ENCODE assay signal across 10 cellular contexts in the genomic region with DNA sequence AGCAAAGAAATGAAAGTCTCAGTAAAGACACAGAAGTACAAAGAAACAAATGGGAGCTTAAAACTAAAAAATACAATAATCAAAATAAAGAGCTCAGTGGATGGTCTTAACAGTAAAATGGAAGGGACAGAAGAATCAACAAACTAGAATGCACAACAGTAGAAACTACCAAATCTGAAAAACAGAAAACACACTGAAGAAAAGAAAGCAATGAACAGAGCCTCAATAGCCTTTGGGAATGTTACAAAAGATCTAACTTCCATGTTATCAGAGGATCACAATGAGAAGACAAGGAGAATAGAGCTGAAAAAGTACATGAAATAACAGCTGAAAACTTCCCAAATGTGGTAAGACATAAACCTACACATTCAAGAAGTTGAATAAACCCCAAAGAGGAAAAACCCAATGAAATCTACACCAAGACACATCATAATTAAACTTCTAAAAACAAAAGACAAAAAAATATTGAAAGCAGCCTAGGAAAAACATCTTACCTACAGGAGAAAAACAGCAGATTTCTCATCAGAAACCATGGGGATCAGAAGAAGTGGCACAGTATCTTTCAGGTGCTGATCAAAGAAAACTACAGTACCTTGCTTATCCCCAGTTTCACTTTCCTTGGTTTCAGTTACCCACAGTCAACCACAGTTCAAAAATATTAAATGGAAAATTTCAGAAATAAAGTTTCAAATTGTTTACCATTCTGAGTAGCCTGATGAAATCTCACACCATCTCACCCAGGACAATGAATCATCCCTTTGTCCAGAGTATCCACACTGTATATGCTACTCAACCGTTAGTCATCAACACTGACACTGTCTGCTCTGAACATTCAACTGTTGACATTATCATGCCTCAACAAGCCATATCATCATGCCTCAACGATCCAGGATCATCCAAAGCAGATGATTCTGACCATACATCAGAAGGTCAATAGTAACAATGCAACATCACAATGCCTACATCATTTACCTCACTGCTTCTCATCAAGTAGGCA. TPM values are rescaled to one million over a fixed set of nuclear protein-coding genes. Genes with fewer than 3 reads are reported as not detected.
A peak's percentile ranks its signal among the peaks of the same experiment; 100 is the strongest.
DNase-seq lines count a peak whose midpoint lies in the region; ATAC-seq and TF ChIP-seq lines count a peak whose summit lies in the region.
"Had no signal": no experiment of that assay in that cellular context is flagged by ENCODE, and none has a peak within 500 bp of the region (broad histone marks: within the 10 kb centered on the region; RNA-seq: fewer than 3 reads in every experiment).

No MANE protein-coding gene starts in this region.

- intact Hi-C loops in activated naive CD4-positive, alpha-beta T cell treated with anti-CD3 and anti-CD28 coated beads for 36 hours (cut with micrococcal nuclease): loop anchor here (2.0 to 10.0 kb wide), 3 partner anchors 22 to 472 kb away; a partner anchor contains a TSS
- intact Hi-C loops in vagina (cut with DNase I): no loop called here

- no peaks in the 10 kb centered on the region for H3K27me3 Mint-ChIP-seq in activated naive CD4-positive, alpha-beta T cell treated with anti-CD3 and anti-CD28 coated beads for 36 hours (ENCODE audit: low read depth)

- peak; percentile 99 for ATAC-seq in stimulated activated naive CD8-positive, alpha-beta T cell treated with anti-CD3 and anti-CD28 coated beads, Interleukin-15, Interleukin-2, amounts not matched to agents 100 U/mL and 50 U/mL, for 24 hours

- TF ChIP-seq POLR2A in vagina (IDR thresholded peaks at IDR 0.05): no peak

- no peaks in the 10 kb centered on the region for H3K27me3 ChIP-seq in vagina
- H3K27me3 ChIP-seq: neural progenitor cell had no signal

- no peaks in the 10 kb centered on the region for H3K9me3 ChIP-seq in vagina

- H3K27ac ChIP-seq in vagina: no peak overlapping the region

- H3K36me3 Mint-ChIP-seq in activated naive CD4-positive, alpha-beta T cell treated with anti-CD3 and anti-CD28 coated beads for 36 hours (ENCODE audit: low read depth): peaks cover 21% of the 10 kb centered on the region

- DNase-seq in activated naive CD4-positive, alpha-beta T cell treated with anti-CD3 and anti-CD28 coated beads for 36 hours: peak; percentile 32
- DNase-seq in activated naive CD4-positive, alpha-beta T cell treated with Interleukin-2 at 50 U/mL for 16 hours: no peak
- DNase-seq in SW 1271 (lab: John Stamatoyannopoulos, UW): peak; percentile 65 to 87
- DNase-seq in fibroblast of gingiva (ENCODE audit: low read depth): peak; percentile 79
- DNase-seq in stimulated activated naive CD8-positive, alpha-beta T cell treated with anti-CD3 and anti-CD28 coated beads, Interleukin-15, Interleukin-2, amounts not matched to agents 100 U/mL and 50 U/mL, for 24 hours: no peak
- DNase-seq in iPS-NIHi11 (ENCODE audit: low spot score): no peak
- DNase-seq in vagina (ENCODE audit: extremely low spot score in 2 of 2): no peak
- DNase-seq in activated CD4-positive, CD25-positive, alpha-beta regulatory T cell treated with anti-CD3 and anti-CD28 coated beads, Interleukin-2, amount 50 U/mL, for 72 hours: no peak
- DNase-seq: central memory CD4-positive, alpha-beta T cell had no signal

- peak overlapping the region; percentile 16 for H3K4me3 Mint-ChIP-seq in activated naive CD4-positive, alpha-beta T cell treated with anti-CD3 and anti-CD28 coated beads for 36 hours
- H3K4me3 Mint-ChIP-seq: neural progenitor cell had no signal

- no peak overlapping the region for H3K4me3 ChIP-seq in vagina
- H3K4me3 ChIP-seq: neural progenitor cell had no signal

- H3K4me1 ChIP-seq in vagina: peaks cover 5% of the 10 kb centered on the region

- CTCF ChIA-PET in activated naive CD4-positive, alpha-beta T cell treated with anti-CD3 and anti-CD28 coated beads for 36 hours (lab: Charles Lee): interaction anchor here (0.8 to 1.2 kb wide), 4 partner anchors 9 to 36 kb away, joined by 3 to 4 read pairs (median 4); no protein-coding TSS in a partner anchor

- peak overlapping the region; percentile 76 for H3K27ac Mint-ChIP-seq in activated naive CD4-positive, alpha-beta T cell treated with anti-CD3 and anti-CD28 coated beads for 36 hours
- H3K27ac Mint-ChIP-seq: neural progenitor cell had no signal

- no peak for TF ChIP-seq CTCF in vagina (IDR thresholded peaks at IDR 0.05)

- H3K9me3 Mint-ChIP-seq in activated naive CD4-positive, alpha-beta T cell treated with anti-CD3 and anti-CD28 coated beads for 36 hours: peaks cover 20% of the 10 kb centered on the region

- H3K4me1 Mint-ChIP-seq in activated naive CD4-positive, alpha-beta T cell treated with anti-CD3 and anti-CD28 coated beads for 36 hours (ENCODE audit: low read depth): peaks cover 52% of the 10 kb centered on the region
- H3K4me1 Mint-ChIP-seq: neural progenitor cell had no signal

- H3K36me3 ChIP-seq in vagina: no peaks in the 10 kb centered on the region
- H3K36me3 ChIP-seq: neural progenitor cell had no signal

RNA-seq across cellular contexts. Expression of a gene that starts 22.2 kb away (rescaled TPM):
- 10 to 100 TPM; 36.6 to 36.8 TPM for total RNA-seq in activated naive CD4-positive, alpha-beta T cell treated with anti-CD3 and anti-CD28 coated beads for 36 hours
- 32.7 TPM for total RNA-seq in vagina

Comparison
In these comparisons a context has a peak if more than half of its experiments do, and no peak if none do; other contexts are left out.
1. DNase-seq: peak in activated naive CD4-positive, alpha-beta T cell treated with anti-CD3 and anti-CD28 coated beads for 36 hours (single experiment), SW 1271 (2 of 2) and fibroblast of gingiva (single experiment); none in activated naive CD4-positive, alpha-beta T cell treated with Interleukin-2 at 50 U/mL for 16 hours (single experiment), stimulated activated naive CD8-positive, alpha-beta T cell treated with anti-CD3 and anti-CD28 coated beads, Interleukin-15, Interleukin-2, amounts not matched to agents 100 U/mL and 50 U/mL, for 24 hours (single experiment), iPS-NIHi11 (single experiment), vagina (0 of 2) and activated CD4-positive, CD25-positive, alpha-beta regulatory T cell treated with anti-CD3 and anti-CD28 coated beads, Interleukin-2, amount 50 U/mL, for 72 hours (single experiment).